Comparison of ENCODE assay signal across 21 cellular contexts in genomic region chr16:839643-840408, GRCh38. TPM values are rescaled to one million over a fixed set of nuclear protein-coding genes. Genes with fewer than 3 reads are reported as not detected.
"Had no signal": no experiment of that assay in that cellular context is flagged by ENCODE, and none has a peak within 500 bp of the region (broad histone marks: within the 10 kb centered on the region; RNA-seq: fewer than 3 reads in every experiment).

No MANE protein-coding gene starts in this region.

- H3K36me3 ChIP-seq: adrenal gland, gastrocnemius medialis, heart left ventricle, lower lobe of right lung, pancreas, thyroid gland had no signal

- H3K27me3 ChIP-seq: pancreas, thyroid gland had no signal

- ATAC-seq: activated CD4-positive, alpha-beta T cell treated with anti-CD3 and anti-CD28 coated beads for 36 hours; activated CD8-positive, alpha-beta T cell treated with anti-CD3 and anti-CD28 coated beads for 36 hours; activated T-cell treated with anti-CD3 and anti-CD28 coated beads, Interleukin-2, amount 50 U/mL, for 4 hours; gastrocnemius medialis; lower lobe of right lung; pancreas; stimulated activated naive B cell treated with anti-CD40 and anti-IgM and Interleukin-4, amounts not matched to agents 10 μg/mL and 1 μg/mL and 100 μg/mL, for 72 hours had no signal

- FAIRE-seq: pancreas, urothelium cell line had no signal

- DNase-seq: activated CD8-positive, alpha-beta T cell treated with anti-CD3 and anti-CD28 coated beads for 36 hours; activated effector memory CD4-positive, alpha-beta T cell treated with Interleukin-2 at 50 U/mL for 16 hours; activated T-cell treated with anti-CD3 and anti-CD28 coated beads, Interleukin-2, amount 50 U/mL, for 4 hours; dermis blood vessel endothelial cell; gastrocnemius medialis; immature natural killer cell; lower lobe of right lung; midbrain; stimulated activated CD4-positive, alpha-beta T cell treated with anti-CD3 and anti-CD28 coated beads, Interleukin-15, amount 100 ng/mL, for 24 hours; stimulated activated CD4-positive, alpha-beta T cell treated with anti-CD3 and anti-CD28 coated beads, Interleukin-4, amount 100 ng/mL, for 1 hour; stimulated activated naive B cell treated with anti-CD40 and anti-IgM and Interleukin-4, amounts not matched to agents 10 μg/mL and 1 μg/mL and 100 μg/mL, for 72 hours; thyroid gland had no signal

- H3K4me3 ChIP-seq: adrenal gland, gastrocnemius medialis, heart left ventricle, lower lobe of right lung, pancreas, thyroid gland had no signal

- H3K4me1 ChIP-seq: adrenal gland, gastrocnemius medialis, heart left ventricle, lower lobe of right lung, pancreas, thyroid gland had no signal

- H3K27ac ChIP-seq: adrenal gland, epithelial cell of prostate, gastrocnemius medialis, heart left ventricle, lower lobe of right lung, pancreas, thyroid gland, VCaP had no signal

- H3K9me3 ChIP-seq: adrenal gland, pancreas, thyroid gland had no signal

RNA-seq across cellular contexts. Expression of gene GNG13, which starts 39.3 kb away (rescaled TPM):
- total RNA-seq: activated CD4-positive, alpha-beta T cell treated with anti-CD3 and anti-CD28 coated beads for 36 hours; activated CD8-positive, alpha-beta T cell treated with anti-CD3 and anti-CD28 coated beads for 36 hours; activated T-cell treated with anti-CD3 and anti-CD28 coated beads, Interleukin-2, amount 50 U/mL, for 4 hours; adrenal gland; chondrocyte; dermis blood vessel endothelial cell; gastrocnemius medialis; heart left ventricle; lower lobe of right lung; neural crest cell; pancreas; thyroid gland had no signal
- polyA plus RNA-seq: adrenal gland, heart left ventricle, immature natural killer cell, pancreas had no signal
